ENCODE assay signal across 32 cellular contexts in genomic region chr14:38546932-38547551, GRCh38.
"Had no signal": no experiment of that assay in that cellular context is flagged by ENCODE, and none has a peak within 500 bp of the region (broad histone marks: within the 10 kb centered on the region; RNA-seq: fewer than 3 reads in every experiment).

No MANE protein-coding gene starts in this region.

- H3K4me1 Mint-ChIP-seq: activated naive CD8-positive, alpha-beta T cell treated with anti-CD3 and anti-CD28 coated beads, Interleukin-2, amount 50 U/mL, for 24 hours; central memory CD8-positive, alpha-beta T cell had no signal

- H3K4me3 ChIP-seq: ascending aorta, Peyer's patch, SJCRH30 had no signal

- H3K36me3 Mint-ChIP-seq: activated naive CD4-positive, alpha-beta T cell treated with anti-CD3 and anti-CD28 coated beads, Interleukin-2, amount 50 U/mL, for 72 hours; brain; WTC11 had no signal

- H3K27me3 Mint-ChIP-seq: brain; central memory CD8-positive, alpha-beta T cell had no signal

- H3K4me3 Mint-ChIP-seq: activated CD8-positive, alpha-beta T cell treated with anti-CD3 and anti-CD28 coated beads, Interleukin-2, amount 10 ng/mL, durations not matched to agents 7 days and 5 days; activated naive CD8-positive, alpha-beta T cell treated with anti-CD3 and anti-CD28 coated beads, Interleukin-2, amount 50 U/mL, for 24 hours; brain; central memory CD8-positive, alpha-beta T cell; T-helper 2 cell treated with Interferon-gamma antibody and Interleukin-4, amounts not matched to agents 5 μg/mL and 100 μg/mL, for 36 hours; WTC11 had no signal

- H3K27ac Mint-ChIP-seq: activated CD8-positive, alpha-beta T cell treated with anti-CD3 and anti-CD28 coated beads, Interleukin-2, amount 10 ng/mL, durations not matched to agents 7 days and 5 days; activated naive CD4-positive, alpha-beta T cell treated with anti-CD3 and anti-CD28 coated beads, Interleukin-2, amount 50 U/mL, for 72 hours; activated naive CD8-positive, alpha-beta T cell treated with anti-CD3 and anti-CD28 coated beads, Interleukin-2, amount 50 U/mL, for 24 hours; brain; T-helper 2 cell treated with Interferon-gamma antibody and Interleukin-4, amounts not matched to agents 5 μg/mL and 100 μg/mL, for 36 hours; WTC11 had no signal

- H3K4me2 ChIP-seq: KMS-11 had no signal

- H3K9me3 ChIP-seq: ascending aorta, Peyer's patch, SJCRH30 had no signal

- H3K36me3 ChIP-seq: ascending aorta, Peyer's patch, SJCRH30 had no signal

- H3K9ac ChIP-seq: KMS-11 had no signal

- H3K27me3 ChIP-seq: ascending aorta, Peyer's patch, SJCRH30 had no signal

- H3K4me1 ChIP-seq: ascending aorta, Peyer's patch, SJCRH30 had no signal

- DNase-seq: activated CD4-positive, alpha-beta T cell treated with anti-CD3 and anti-CD28 coated beads for 48 hours; activated CD4-positive, alpha-beta T cell treated with anti-CD3 and anti-CD28 coated beads, Interleukin-2, amount 50 U/mL, for 4 hours; activated CD4-positive, CD25-positive, alpha-beta regulatory T cell treated with anti-CD3 and anti-CD28 coated beads, Interleukin-2, amount 50 U/mL, for 72 hours; activated CD8-positive, alpha-beta memory T cell treated with anti-CD3 and anti-CD28 coated beads, Interleukin-2, amount 50 U/mL, for 48 hours; activated CD8-positive, alpha-beta T cell treated with anti-CD3 and anti-CD28 coated beads, Interleukin-2, amount 10 ng/mL, durations not matched to agents 7 days and 5 days; activated effector memory CD4-positive, alpha-beta T cell treated with Interleukin-2 at 50 U/mL for 16 hours; activated naive CD4-positive, alpha-beta T cell; activated naive CD8-positive, alpha-beta T cell treated with anti-CD3 and anti-CD28 coated beads, Interleukin-2, amount 50 U/mL, for 24 hours; activated T-cell treated with anti-CD3 and anti-CD28 coated beads, Interleukin-2, amount 50 U/mL, for 1 hour; amniotic stem cell; NCI-H1092; NCI-H1417; NCI-H1930; NCI-H2107; NCI-H2171 treated with DMSO at 0.1 percent for 48 hours; NCI-H345; NCI-H510A; NCI-H526 treated with DMSO at 0.1 percent for 48 hours; NK-92 treated with Interleukin-12 subunit alpha and Interleukin-12 subunit beta, amount 100 ng/mL, for 24 hours; Peyer's patch; Right ventricle myocardium superior; SJCRH30; SW 1271 had no signal

- H3K27ac ChIP-seq: ascending aorta, KMS-11, Peyer's patch, RWPE1, SJCRH30 had no signal

- ATAC-seq: activated CD8-positive, alpha-beta T cell treated with anti-CD3 and anti-CD28 coated beads, Interleukin-2, amount 10 ng/mL, durations not matched to agents 7 days and 5 days; activated naive CD4-positive, alpha-beta T cell treated with anti-CD3 and anti-CD28 coated beads, Interleukin-2, amount 50 U/mL, for 72 hours; activated naive CD8-positive, alpha-beta T cell treated with anti-CD3 and anti-CD28 coated beads, Interleukin-2, amount 50 U/mL, for 24 hours; SK-N-SH treated with all-trans-retinoic acid at 6 μM for 48 hours; WTC11 had no signal

- H3K9me3 Mint-ChIP-seq: activated naive CD8-positive, alpha-beta T cell treated with anti-CD3 and anti-CD28 coated beads, Interleukin-2, amount 50 U/mL, for 24 hours; T-helper 2 cell treated with Interferon-gamma antibody and Interleukin-4, amounts not matched to agents 5 μg/mL and 100 μg/mL, for 36 hours had no signal
